ENCODE assay signal across 1 cellular context in genomic region chr6:30781697-30782424, GRCh38.
TF ChIP-seq lines count a peak whose summit lies in the region.

No MANE protein-coding gene starts in this region.

TF ChIP-seq in HepG2, 621 proteins besides CTCF, POLR2A, EP300 and RAD21 (continued from another document and continues in another):
- TF ChIP-seq, protein P1, sequence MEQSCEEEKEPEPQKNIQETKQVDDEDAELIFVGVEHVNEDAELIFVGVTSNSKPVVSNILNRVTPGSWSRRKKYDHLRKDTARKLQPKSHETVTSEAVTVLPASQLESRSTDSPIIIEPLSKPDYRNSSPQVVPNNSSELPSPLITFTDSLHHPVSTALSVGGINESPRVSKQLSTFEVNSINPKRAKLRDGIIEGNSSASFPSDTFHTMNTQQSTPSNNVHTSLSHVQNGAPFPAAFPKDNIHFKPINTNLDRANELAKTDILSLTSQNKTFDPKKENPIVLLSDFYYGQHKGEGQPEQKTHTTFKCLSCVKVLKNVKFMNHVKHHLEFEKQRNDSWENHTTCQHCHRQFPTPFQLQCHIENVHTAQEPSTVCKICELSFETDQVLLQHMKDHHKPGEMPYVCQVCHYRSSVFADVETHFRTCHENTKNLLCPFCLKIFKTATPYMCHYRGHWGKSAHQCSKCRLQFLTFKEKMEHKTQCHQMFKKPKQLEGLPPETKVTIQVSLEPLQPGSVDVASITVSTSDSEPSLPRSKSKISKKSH (CRISPR knock-in tag; IDR thresholded peaks at IDR 0.05; ENCODE audit: borderline replicate concordance), result no peak
- TF ChIP-seq TMF1 (CRISPR knock-in tag; IDR thresholded peaks at IDR 0.05; ENCODE audit: low read depth) (no peak), ZNF550 (CRISPR knock-in tag; IDR thresholded peaks at IDR 0.05; ENCODE audit: borderline replicate concordance) (no peak), HOXD1 (CRISPR knock-in tag; IDR thresholded peaks at IDR 0.05) (peak; percentile 94; the same call in 1 of the 2 replicates), ZNF614 (CRISPR knock-in tag; IDR thresholded peaks at IDR 0.05; ENCODE audit: borderline replicate concordance) (peak; percentile 87), ZBED4 (CRISPR knock-in tag; IDR thresholded peaks at IDR 0.05; ENCODE audit: borderline replicate concordance) (peak; percentile 90), ZXDC (CRISPR knock-in tag; IDR thresholded peaks at IDR 0.05) (no peak), NCOA5 (CRISPR knock-in tag; IDR thresholded peaks at IDR 0.05) (no peak), NFIB (CRISPR knock-in tag; IDR thresholded peaks at IDR 0.05; ENCODE audit: borderline replicate concordance) (peak; percentile 95), ZNF879 (CRISPR knock-in tag; IDR thresholded peaks at IDR 0.05) (no peak), NR2C2 (CRISPR knock-in tag; IDR thresholded peaks at IDR 0.05; ENCODE audit: borderline replicate concordance) (peak; percentile 67; the same call in 1 of the 2 replicates), GTF3A (CRISPR knock-in tag; conservative IDR thresholded peaks at IDR 0.05) (no peak), ZNF530 (CRISPR knock-in tag; IDR thresholded peaks at IDR 0.05; ENCODE audit: low read depth) (no peak), GATAD2A (CRISPR knock-in tag; IDR thresholded peaks at IDR 0.05) (peak; percentile 98), ELK4 (CRISPR knock-in tag; IDR thresholded peaks at IDR 0.05; ENCODE audit: borderline replicate concordance) (peak; percentile 94; the same call in 1 of the 2 replicates), ZNF577 (CRISPR knock-in tag; IDR thresholded peaks at IDR 0.05; ENCODE audit: borderline replicate concordance, low read depth) (no peak), SKIL (CRISPR knock-in tag; IDR thresholded peaks at IDR 0.05; ENCODE audit: borderline replicate concordance) (peak; percentile 90), ZFP37 (CRISPR knock-in tag; IDR thresholded peaks at IDR 0.05; ENCODE audit: borderline replicate concordance) (peak; percentile 92), MEIS1 (CRISPR knock-in tag; IDR thresholded peaks at IDR 0.05; ENCODE audit: borderline replicate concordance) (peak; percentile 96), ZNF350 (CRISPR knock-in tag; IDR thresholded peaks at IDR 0.05; ENCODE audit: borderline replicate concordance, low read depth) (peak; percentile 98; the same call in 1 of the 2 replicates), TFDP1 (CRISPR knock-in tag; IDR thresholded peaks at IDR 0.05; ENCODE audit: borderline replicate concordance) (peak; percentile 79)
- TF ChIP-seq, protein P2, sequence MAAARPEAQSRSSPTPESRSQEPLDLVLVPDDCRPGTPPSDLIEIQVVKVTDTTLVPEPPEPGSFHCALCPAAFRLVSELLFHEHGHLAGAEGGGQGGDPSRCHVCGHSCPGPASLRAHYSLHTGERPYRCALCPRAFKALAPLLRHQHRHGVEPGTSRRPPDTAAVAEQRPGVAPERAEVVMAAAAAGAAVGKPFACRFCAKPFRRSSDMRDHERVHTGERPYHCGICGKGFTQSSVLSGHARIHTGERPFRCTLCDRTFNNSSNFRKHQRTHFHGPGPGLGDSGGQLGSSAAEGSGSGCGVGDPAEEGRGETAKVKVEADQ (CRISPR knock-in tag; IDR thresholded peaks at IDR 0.05; ENCODE audit: borderline replicate concordance), result no peak
- TF ChIP-seq, protein P3, sequence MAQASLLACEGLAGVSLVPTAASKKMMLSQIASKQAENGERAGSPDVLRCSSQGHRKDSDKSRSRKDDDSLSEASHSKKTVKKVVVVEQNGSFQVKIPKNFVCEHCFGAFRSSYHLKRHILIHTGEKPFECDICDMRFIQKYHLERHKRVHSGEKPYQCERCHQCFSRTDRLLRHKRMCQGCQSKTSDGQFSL (CRISPR knock-in tag; IDR thresholded peaks at IDR 0.05), result no peak
- TF ChIP-seq, protein P4, sequence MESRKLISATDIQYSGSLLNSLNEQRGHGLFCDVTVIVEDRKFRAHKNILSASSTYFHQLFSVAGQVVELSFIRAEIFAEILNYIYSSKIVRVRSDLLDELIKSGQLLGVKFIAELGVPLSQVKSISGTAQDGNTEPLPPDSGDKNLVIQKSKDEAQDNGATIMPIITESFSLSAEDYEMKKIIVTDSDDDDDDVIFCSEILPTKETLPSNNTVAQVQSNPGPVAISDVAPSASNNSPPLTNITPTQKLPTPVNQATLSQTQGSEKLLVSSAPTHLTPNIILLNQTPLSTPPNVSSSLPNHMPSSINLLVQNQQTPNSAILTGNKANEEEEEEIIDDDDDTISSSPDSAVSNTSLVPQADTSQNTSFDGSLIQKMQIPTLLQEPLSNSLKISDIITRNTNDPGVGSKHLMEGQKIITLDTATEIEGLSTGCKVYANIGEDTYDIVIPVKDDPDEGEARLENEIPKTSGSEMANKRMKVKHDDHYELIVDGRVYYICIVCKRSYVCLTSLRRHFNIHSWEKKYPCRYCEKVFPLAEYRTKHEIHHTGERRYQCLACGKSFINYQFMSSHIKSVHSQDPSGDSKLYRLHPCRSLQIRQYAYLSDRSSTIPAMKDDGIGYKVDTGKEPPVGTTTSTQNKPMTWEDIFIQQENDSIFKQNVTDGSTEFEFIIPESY (CRISPR knock-in tag; IDR thresholded peaks at IDR 0.05), result peak; percentile 73; the same call in 1 of the 2 replicates
- TF ChIP-seq, protein P5, sequence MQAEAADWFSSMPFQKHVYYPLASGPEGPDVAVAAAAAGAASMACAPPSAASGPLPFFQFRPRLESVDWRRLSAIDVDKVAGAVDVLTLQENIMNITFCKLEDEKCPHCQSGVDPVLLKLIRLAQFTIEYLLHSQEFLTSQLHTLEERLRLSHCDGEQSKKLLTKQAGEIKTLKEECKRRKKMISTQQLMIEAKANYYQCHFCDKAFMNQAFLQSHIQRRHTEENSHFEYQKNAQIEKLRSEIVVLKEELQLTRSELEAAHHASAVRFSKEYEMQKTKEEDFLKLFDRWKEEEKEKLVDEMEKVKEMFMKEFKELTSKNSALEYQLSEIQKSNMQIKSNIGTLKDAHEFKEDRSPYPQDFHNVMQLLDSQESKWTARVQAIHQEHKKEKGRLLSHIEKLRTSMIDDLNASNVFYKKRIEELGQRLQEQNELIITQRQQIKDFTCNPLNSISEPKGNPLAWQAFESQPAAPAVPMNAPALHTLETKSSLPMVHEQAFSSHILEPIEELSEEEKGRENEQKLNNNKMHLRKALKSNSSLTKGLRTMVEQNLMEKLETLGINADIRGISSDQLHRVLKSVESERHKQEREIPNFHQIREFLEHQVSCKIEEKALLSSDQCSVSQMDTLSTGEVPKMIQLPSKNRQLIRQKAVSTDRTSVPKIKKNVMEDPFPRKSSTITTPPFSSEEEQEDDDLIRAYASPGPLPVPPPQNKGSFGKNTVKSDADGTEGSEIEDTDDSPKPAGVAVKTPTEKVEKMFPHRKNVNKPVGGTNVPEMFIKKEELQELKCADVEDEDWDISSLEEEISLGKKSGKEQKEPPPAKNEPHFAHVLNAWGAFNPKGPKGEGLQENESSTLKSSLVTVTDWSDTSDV (CRISPR knock-in tag; IDR thresholded peaks at IDR 0.05), result no peak
